22 cellular contexts compared by ENCODE assay signal in genomic region chr2:240189686-240190085, GRCh38. TPM values are rescaled to one million over a fixed set of nuclear protein-coding genes. Genes with fewer than 3 reads are reported as not detected.
"Had no signal": no experiment of that assay in that cellular context is flagged by ENCODE, and none has a peak within 500 bp of the region (broad histone marks: within the 10 kb centered on the region; RNA-seq: fewer than 3 reads in every experiment).

No MANE protein-coding gene starts in this region.

- H3K9ac ChIP-seq: SK-N-SH had no signal

- H3K4me2 ChIP-seq: SK-N-SH had no signal

- H3K9me3 Mint-ChIP-seq: activated T-helper 17 cell treated with anti-CD3 and anti-CD28 coated beads, Interleukin-2, amount 50 U/mL, for 72 hours had no signal

- DNase-seq: activated CD4-positive, alpha-beta T cell treated with anti-CD3 and anti-CD28 coated beads, Interleukin-2, amount 10 ng/mL, durations not matched to agents 24 days and 14 days; activated CD8-positive, alpha-beta memory T cell treated with anti-CD3 and anti-CD28 coated beads, Interleukin-2, amount 10 ng/mL, durations not matched to agents 7 days and 5 days; activated CD8-positive, alpha-beta T cell treated with anti-CD3 and anti-CD28 coated beads for 36 hours; activated naive CD4-positive, alpha-beta T cell treated with anti-CD3 and anti-CD28 coated beads for 36 hours; activated naive CD8-positive, alpha-beta T cell treated with anti-CD3 and anti-CD28 coated beads, Interleukin-2, amount 10 ng/mL, durations not matched to agents 7 days and 5 days; amygdala; erythroblast; foreskin keratinocyte; left lung; occipital lobe; SK-N-SH; stimulated activated CD4-positive, alpha-beta T cell treated with anti-CD3 and anti-CD28 coated beads, Interleukin-12 subunit alpha, Interleukin-12 subunit beta, amount 100 ng/mL, for 4 hours; stimulated activated naive CD8-positive, alpha-beta T cell treated with anti-CD3 and anti-CD28 coated beads, Interleukin-15, amount 100 ng/mL, for 72 hours; uterus had no signal

- H3K36me3 ChIP-seq: left lung, tibial nerve, uterus had no signal

- H3K27me3 ChIP-seq: uterus had no signal

- H3K27ac ChIP-seq: foreskin keratinocyte, left lung, tibial nerve, uterus had no signal

- H3K4me3 Mint-ChIP-seq: activated CD4-positive, alpha-beta T cell treated with anti-CD3 and anti-CD28 coated beads, Interleukin-2, amount 10 ng/mL, durations not matched to agents 24 days and 14 days; activated CD8-positive, alpha-beta memory T cell treated with anti-CD3 and anti-CD28 coated beads, Interleukin-2, amount 10 ng/mL, durations not matched to agents 7 days and 5 days; activated CD8-positive, alpha-beta T cell treated with anti-CD3 and anti-CD28 coated beads for 36 hours; activated naive CD4-positive, alpha-beta T cell treated with anti-CD3 and anti-CD28 coated beads for 36 hours; activated naive CD8-positive, alpha-beta T cell treated with anti-CD3 and anti-CD28 coated beads, Interleukin-2, amount 10 ng/mL, durations not matched to agents 7 days and 5 days; activated T-helper 17 cell treated with anti-CD3 and anti-CD28 coated beads, Interleukin-2, amount 50 U/mL, for 72 hours; mesothelial cell of epicardium; stimulated activated naive CD8-positive, alpha-beta T cell treated with anti-CD3 and anti-CD28 coated beads, Interleukin-15, amount 100 ng/mL, for 72 hours had no signal

- H3K27ac Mint-ChIP-seq: activated CD4-positive, alpha-beta T cell treated with anti-CD3 and anti-CD28 coated beads, Interleukin-2, amount 10 ng/mL, durations not matched to agents 24 days and 14 days; activated CD8-positive, alpha-beta memory T cell treated with anti-CD3 and anti-CD28 coated beads, Interleukin-2, amount 10 ng/mL, durations not matched to agents 7 days and 5 days; activated CD8-positive, alpha-beta T cell treated with anti-CD3 and anti-CD28 coated beads for 36 hours; activated naive CD4-positive, alpha-beta T cell treated with anti-CD3 and anti-CD28 coated beads for 36 hours; activated naive CD8-positive, alpha-beta T cell treated with anti-CD3 and anti-CD28 coated beads, Interleukin-2, amount 10 ng/mL, durations not matched to agents 7 days and 5 days; activated T-helper 17 cell treated with anti-CD3 and anti-CD28 coated beads, Interleukin-2, amount 50 U/mL, for 72 hours; mesothelial cell of epicardium; stimulated activated naive CD8-positive, alpha-beta T cell treated with anti-CD3 and anti-CD28 coated beads, Interleukin-15, amount 100 ng/mL, for 72 hours had no signal

- H3K4me1 ChIP-seq: foreskin keratinocyte, left lung, tibial nerve, uterus had no signal

- ATAC-seq: activated CD8-positive, alpha-beta memory T cell treated with anti-CD3 and anti-CD28 coated beads, Interleukin-2, amount 10 ng/mL, durations not matched to agents 7 days and 5 days; activated CD8-positive, alpha-beta T cell treated with anti-CD3 and anti-CD28 coated beads for 36 hours; activated T-helper 17 cell treated with anti-CD3 and anti-CD28 coated beads, Interleukin-2, amount 50 U/mL, for 72 hours; foreskin keratinocyte; left lung; stimulated activated naive CD8-positive, alpha-beta T cell treated with anti-CD3 and anti-CD28 coated beads, Interleukin-15, amount 100 ng/mL, for 72 hours had no signal

- H3K36me3 Mint-ChIP-seq: activated CD8-positive, alpha-beta memory T cell treated with anti-CD3 and anti-CD28 coated beads, Interleukin-2, amount 10 ng/mL, durations not matched to agents 7 days and 5 days; activated naive CD8-positive, alpha-beta T cell treated with anti-CD3 and anti-CD28 coated beads, Interleukin-2, amount 10 ng/mL, durations not matched to agents 7 days and 5 days; mesothelial cell of epicardium had no signal

- H3K4me3 ChIP-seq: left lung, tibial nerve, uterus had no signal

- H3K4me1 Mint-ChIP-seq: activated CD4-positive, alpha-beta T cell treated with anti-CD3 and anti-CD28 coated beads, Interleukin-2, amount 10 ng/mL, durations not matched to agents 24 days and 14 days; activated CD8-positive, alpha-beta memory T cell treated with anti-CD3 and anti-CD28 coated beads, Interleukin-2, amount 10 ng/mL, durations not matched to agents 7 days and 5 days; activated naive CD8-positive, alpha-beta T cell treated with anti-CD3 and anti-CD28 coated beads, Interleukin-2, amount 10 ng/mL, durations not matched to agents 7 days and 5 days; activated T-helper 17 cell treated with anti-CD3 and anti-CD28 coated beads, Interleukin-2, amount 50 U/mL, for 72 hours; mesothelial cell of epicardium; stimulated activated naive CD8-positive, alpha-beta T cell treated with anti-CD3 and anti-CD28 coated beads, Interleukin-15, amount 100 ng/mL, for 72 hours had no signal

- H3K9me3 ChIP-seq: left lung, SK-N-SH, uterus had no signal

RNA-seq across cellular contexts. Expression of gene OTOS, which starts 49.2 kb away (rescaled TPM):
- total RNA-seq: activated CD4-positive, alpha-beta T cell treated with anti-CD3 and anti-CD28 coated beads, Interleukin-2, amount 10 ng/mL, durations not matched to agents 24 days and 14 days; activated CD8-positive, alpha-beta memory T cell treated with anti-CD3 and anti-CD28 coated beads, Interleukin-2, amount 10 ng/mL, durations not matched to agents 7 days and 5 days; activated CD8-positive, alpha-beta T cell treated with anti-CD3 and anti-CD28 coated beads for 36 hours; activated naive CD4-positive, alpha-beta T cell treated with anti-CD3 and anti-CD28 coated beads for 36 hours; activated naive CD8-positive, alpha-beta T cell treated with anti-CD3 and anti-CD28 coated beads, Interleukin-2, amount 10 ng/mL, durations not matched to agents 7 days and 5 days; activated T-helper 17 cell treated with anti-CD3 and anti-CD28 coated beads, Interleukin-2, amount 50 U/mL, for 72 hours; foreskin keratinocyte; glomerular endothelial cell; kidney epithelial cell; left lung; lung microvascular endothelial cell; mesothelial cell of epicardium; T-helper 2 cell treated with Interferon-gamma antibody and Interleukin-4, amounts not matched to agents 100 ng/mL and 5 ng/mL, for 36 hours; tibial nerve; uterus had no signal
- polyA plus RNA-seq: foreskin keratinocyte, neural cell, SK-N-SH had no signal
